Comparison of ENCODE assay signal across 28 cellular contexts in the genomic region with DNA sequence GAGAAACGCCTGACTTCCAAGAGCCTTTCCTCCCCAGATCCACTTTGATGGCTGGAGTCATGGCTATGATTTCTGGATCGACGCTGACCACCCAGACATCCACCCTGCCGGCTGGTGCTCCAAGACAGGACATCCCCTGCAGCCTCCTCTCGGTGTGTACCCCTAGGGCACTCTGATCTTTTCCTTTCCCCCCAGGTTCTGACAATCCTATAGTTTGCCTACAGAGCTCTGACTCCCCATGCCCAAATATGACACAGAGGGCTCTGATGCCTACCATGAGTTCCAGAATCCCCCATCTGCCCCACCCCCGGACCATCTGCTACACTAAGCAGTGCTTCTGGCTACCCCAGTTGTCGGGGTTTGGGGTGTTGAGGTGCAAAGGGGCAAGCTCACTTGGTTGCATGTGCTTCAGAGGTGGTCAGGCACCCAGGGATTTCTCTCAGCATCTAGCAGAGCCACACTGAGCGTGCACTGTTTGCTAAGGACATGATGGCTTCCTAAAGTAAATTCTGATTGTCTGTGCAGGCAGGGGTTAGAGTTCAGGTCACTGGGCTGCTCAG. TPM values are rescaled to one million over a fixed set of nuclear protein-coding genes. Genes with fewer than 3 reads are reported as not detected.
"Had no signal": no experiment of that assay in that cellular context is flagged by ENCODE, and none has a peak within 500 bp of the region (broad histone marks: within the 10 kb centered on the region; RNA-seq: fewer than 3 reads in every experiment).

No MANE protein-coding gene starts in this region.

- ATAC-seq: activated CD4-positive, alpha-beta T cell treated with anti-CD3 and anti-CD28 coated beads for 36 hours; activated CD8-positive, alpha-beta T cell treated with anti-CD3 and anti-CD28 coated beads for 36 hours; activated T-cell treated with anti-CD3 and anti-CD28 coated beads, Interleukin-2, amount 50 U/mL, for 4 hours; activated T-helper 17 cell treated with anti-CD3 and anti-CD28 coated beads, Interleukin-2, amount 50 U/mL, for 72 hours; gastroesophageal sphincter; T-helper 17 cell had no signal

- DNase-seq: activated B cell treated with CpG ODN at 0.5 μM for 24 hours; activated CD4-positive, alpha-beta T cell treated with anti-CD3 and anti-CD28 coated beads for 36 hours; activated CD4-positive, alpha-beta T cell treated with anti-CD3 and anti-CD28 coated beads, Interleukin-2, amount 10 ng/mL, durations not matched to agents 24 days and 14 days; activated CD4-positive, CD25-positive, alpha-beta regulatory T cell treated with anti-CD3 and anti-CD28 coated beads, Interleukin-2, amount 50 U/mL, for 72 hours; activated CD8-positive, alpha-beta memory T cell treated with anti-CD3 and anti-CD28 coated beads for 24 hours; activated CD8-positive, alpha-beta T cell treated with anti-CD3 and anti-CD28 coated beads for 36 hours; activated effector memory CD4-positive, alpha-beta T cell treated with Interleukin-2 at 50 U/mL for 16 hours; activated gamma-delta T cell treated with Interleukin-2 at 50 U/mL for 16 hours; activated naive CD4-positive, alpha-beta T cell treated with anti-CD3 and anti-CD28 coated beads, Interleukin-2, amount 50 U/mL, for 16 hours; activated naive CD4-positive, alpha-beta T cell treated with Interleukin-2 at 50 U/mL for 16 hours; activated T-cell treated with anti-CD3 and anti-CD28 coated beads, Interleukin-2, amount 50 U/mL, for 4 hours; amniotic stem cell; anterior cingulate cortex; brain microvascular endothelial cell; effector CD8-positive, alpha-beta T cell; esophagus squamous epithelium; foreskin melanocyte; T-helper 1 cell; T-helper 17 cell; T1000; WERI-Rb-1 had no signal

- H3K27me3 Mint-ChIP-seq: activated B cell treated with CpG ODN at 0.5 μM for 24 hours; activated CD4-positive, alpha-beta T cell treated with anti-CD3 and anti-CD28 coated beads for 36 hours; activated CD4-positive, alpha-beta T cell treated with anti-CD3 and anti-CD28 coated beads, Interleukin-2, amount 10 ng/mL, durations not matched to agents 24 days and 14 days; activated CD8-positive, alpha-beta T cell treated with anti-CD3 and anti-CD28 coated beads for 36 hours; activated naive CD8-positive, alpha-beta T cell; activated T-helper 17 cell treated with anti-CD3 and anti-CD28 coated beads, Interleukin-2, amount 50 U/mL, for 72 hours; central memory CD8-positive, alpha-beta T cell had no signal

- H3K4me1 Mint-ChIP-seq: activated B cell treated with CpG ODN at 0.5 μM for 24 hours; activated CD4-positive, alpha-beta T cell treated with anti-CD3 and anti-CD28 coated beads for 36 hours; activated CD4-positive, alpha-beta T cell treated with anti-CD3 and anti-CD28 coated beads, Interleukin-2, amount 10 ng/mL, durations not matched to agents 24 days and 14 days; activated T-helper 17 cell treated with anti-CD3 and anti-CD28 coated beads, Interleukin-2, amount 50 U/mL, for 72 hours; central memory CD8-positive, alpha-beta T cell had no signal

- H3K9me3 Mint-ChIP-seq: activated B cell treated with CpG ODN at 0.5 μM for 24 hours; activated CD4-positive, alpha-beta T cell treated with anti-CD3 and anti-CD28 coated beads, Interleukin-2, amount 10 ng/mL, durations not matched to agents 24 days and 14 days; activated CD8-positive, alpha-beta T cell treated with anti-CD3 and anti-CD28 coated beads for 36 hours; activated T-cell treated with anti-CD3 and anti-CD28 coated beads, Interleukin-2, amount 50 U/mL, for 4 hours; activated T-helper 17 cell treated with anti-CD3 and anti-CD28 coated beads, Interleukin-2, amount 50 U/mL, for 72 hours; central memory CD8-positive, alpha-beta T cell; T-helper 2 cell treated with Interferon-gamma antibody and Interleukin-4, amounts not matched to agents 5 μg/mL and 100 μg/mL, for 36 hours had no signal

- H3K4me3 ChIP-seq: esophagus squamous epithelium, gastroesophageal sphincter had no signal

- H3K36me3 ChIP-seq: brain microvascular endothelial cell, WERI-Rb-1 had no signal

- H3K9me3 ChIP-seq: esophagus squamous epithelium, gastroesophageal sphincter had no signal

- H3K27ac Mint-ChIP-seq: activated B cell treated with CpG ODN at 0.5 μM for 24 hours; activated CD4-positive, alpha-beta T cell treated with anti-CD3 and anti-CD28 coated beads for 36 hours; activated CD4-positive, alpha-beta T cell treated with anti-CD3 and anti-CD28 coated beads, Interleukin-2, amount 10 ng/mL, durations not matched to agents 24 days and 14 days; activated CD8-positive, alpha-beta T cell treated with anti-CD3 and anti-CD28 coated beads for 36 hours; activated naive CD8-positive, alpha-beta T cell; activated T-helper 17 cell treated with anti-CD3 and anti-CD28 coated beads, Interleukin-2, amount 50 U/mL, for 72 hours; T-helper 17 cell; T-helper 2 cell treated with Interferon-gamma antibody and Interleukin-4, amounts not matched to agents 5 μg/mL and 100 μg/mL, for 36 hours had no signal

- H3K27ac ChIP-seq: brain microvascular endothelial cell, epithelial cell of prostate, esophagus squamous epithelium, gastroesophageal sphincter, WERI-Rb-1 had no signal

- H3K27me3 ChIP-seq: brain microvascular endothelial cell, esophagus squamous epithelium, gastroesophageal sphincter had no signal

- H3K36me3 Mint-ChIP-seq: activated naive CD8-positive, alpha-beta T cell had no signal

- H3K4me1 ChIP-seq: esophagus squamous epithelium, gastroesophageal sphincter had no signal

- H3K4me3 Mint-ChIP-seq: activated B cell treated with CpG ODN at 0.5 μM for 24 hours; activated CD4-positive, alpha-beta T cell treated with anti-CD3 and anti-CD28 coated beads for 36 hours; activated CD4-positive, alpha-beta T cell treated with anti-CD3 and anti-CD28 coated beads, Interleukin-2, amount 10 ng/mL, durations not matched to agents 24 days and 14 days; activated CD8-positive, alpha-beta T cell treated with anti-CD3 and anti-CD28 coated beads for 36 hours; activated naive CD8-positive, alpha-beta T cell; activated T-cell treated with anti-CD3 and anti-CD28 coated beads, Interleukin-2, amount 50 U/mL, for 4 hours; activated T-helper 17 cell treated with anti-CD3 and anti-CD28 coated beads, Interleukin-2, amount 50 U/mL, for 72 hours; central memory CD8-positive, alpha-beta T cell; T-helper 17 cell; T-helper 2 cell treated with Interferon-gamma antibody and Interleukin-4, amounts not matched to agents 5 μg/mL and 100 μg/mL, for 36 hours had no signal

RNA-seq across cellular contexts. Expression of a gene that starts 24.0 kb away (rescaled TPM):
- total RNA-seq: glomerular endothelial cell had no signal
